ENCODE assay signal across 30 cellular contexts in the genomic region with DNA sequence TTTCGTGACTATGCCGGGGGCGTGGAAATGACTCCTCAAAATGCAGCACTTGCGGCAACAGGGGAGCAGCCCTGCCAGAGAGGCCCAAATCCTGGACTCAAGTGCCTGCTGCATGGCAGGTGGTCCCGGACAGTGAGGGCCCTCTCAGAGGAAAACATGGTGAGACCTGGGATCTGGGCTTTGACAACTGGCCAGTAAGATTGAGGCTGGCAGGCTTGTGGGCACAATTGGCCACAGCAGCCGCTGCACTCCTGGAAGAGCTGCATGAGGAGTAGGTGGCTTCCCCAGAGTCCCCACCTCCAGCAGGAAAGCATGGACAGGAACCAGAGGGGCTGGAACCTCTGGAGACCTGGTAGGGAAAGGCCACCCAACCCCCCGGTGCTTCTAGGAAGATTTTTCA. TPM values are rescaled to one million over a fixed set of nuclear protein-coding genes. Genes with fewer than 3 reads are reported as not detected.
"Had no signal": no experiment of that assay in that cellular context is flagged by ENCODE, and none has a peak within 500 bp of the region (broad histone marks: within the 10 kb centered on the region; RNA-seq: fewer than 3 reads in every experiment).

No MANE protein-coding gene starts in this region.

- H3K36me3 ChIP-seq: esophagus squamous epithelium, pancreas, transverse colon had no signal

- H3K27me3 ChIP-seq: pancreas, testis, transverse colon had no signal

- H3K9me3 ChIP-seq: esophagus squamous epithelium, pancreas, psoas muscle, testis, transverse colon had no signal

- H3K27ac Mint-ChIP-seq: activated naive CD4-positive, alpha-beta T cell treated with anti-CD3 and anti-CD28 coated beads for 36 hours; activated naive CD8-positive, alpha-beta T cell treated with anti-CD3 and anti-CD28 coated beads for 36 hours; activated T-helper 1 cell treated with anti-CD3 and anti-CD28 coated beads, Interleukin-12 subunit alpha, Interleukin-12 subunit beta, Interleukin-2, Interleukin-4 antibody, amounts not matched to agents 30 ng/mL and 10 ng/mL and 1 ng/mL, durations not matched to agents 14 hours and 24 hours and 36 hours; dendritic cell treated with granulocyte-macrophage colony-stimulating factor and Interleukin-4, amounts not matched to agents 40 ng/mL and 50 ng/mL, for 4 days; endodermal cell; memory B cell had no signal

- H3K4me1 Mint-ChIP-seq: activated naive CD8-positive, alpha-beta T cell treated with anti-CD3 and anti-CD28 coated beads for 36 hours; endodermal cell had no signal

- H3K4me3 Mint-ChIP-seq: activated naive CD4-positive, alpha-beta T cell treated with anti-CD3 and anti-CD28 coated beads for 36 hours; activated naive CD8-positive, alpha-beta T cell treated with anti-CD3 and anti-CD28 coated beads for 36 hours; activated T-helper 1 cell treated with anti-CD3 and anti-CD28 coated beads, Interleukin-12 subunit alpha, Interleukin-12 subunit beta, Interleukin-2, Interleukin-4 antibody, amounts not matched to agents 30 ng/mL and 10 ng/mL and 1 ng/mL, durations not matched to agents 14 hours and 24 hours and 36 hours; dendritic cell treated with granulocyte-macrophage colony-stimulating factor and Interleukin-4, amounts not matched to agents 40 ng/mL and 50 ng/mL, for 4 days; endodermal cell; memory B cell; nephron had no signal

- H3K36me3 Mint-ChIP-seq: activated naive CD8-positive, alpha-beta T cell treated with anti-CD3 and anti-CD28 coated beads for 36 hours; memory B cell had no signal

- DNase-seq: activated CD4-positive, alpha-beta T cell treated with anti-CD3 and anti-CD28 coated beads for 48 hours; activated CD4-positive, alpha-beta T cell treated with anti-CD3 and anti-CD28 coated beads, Interleukin-2, amount 50 U/mL, for 48 hours; activated CD8-positive, alpha-beta memory T cell treated with anti-CD3 and anti-CD28 coated beads, Interleukin-2, amount 50 U/mL, for 4 hours; activated effector memory CD4-positive, alpha-beta T cell treated with anti-CD3 and anti-CD28 coated beads, Interleukin-2, amount 50 U/mL, for 16 hours; activated naive CD4-positive, alpha-beta T cell treated with anti-CD3 and anti-CD28 coated beads for 36 hours; activated naive CD8-positive, alpha-beta T cell treated with anti-CD3 and anti-CD28 coated beads for 36 hours; activated T-cell treated with anti-CD3 and anti-CD28 coated beads, Interleukin-2, amount 50 U/mL, for 1 hour; central memory CD4-positive, alpha-beta T cell; endodermal cell; esophagus squamous epithelium; foreskin melanocyte; stimulated activated CD4-positive, alpha-beta T cell treated with anti-CD3 and anti-CD28 coated beads, Interleukin-2, amount 100 ng/mL, for 48 hours; stimulated activated naive CD8-positive, alpha-beta T cell treated with anti-CD3 and anti-CD28 coated beads, Interleukin-15, Interleukin-2, amounts not matched to agents 100 U/mL and 50 U/mL, for 24 hours; testis; transverse colon had no signal

- H3K27ac ChIP-seq: epithelial cell of prostate, esophagus squamous epithelium, pancreas, psoas muscle, testis, transverse colon, VCaP had no signal

- ATAC-seq: activated CD4-positive, CD25-positive, alpha-beta regulatory T cell treated with anti-CD3 and anti-CD28 coated beads, Interleukin-2, amount 50 U/mL, for 24 hours; pancreas; psoas muscle; right cardiac atrium; stimulated activated naive CD8-positive, alpha-beta T cell treated with anti-CD3 and anti-CD28 coated beads, Interleukin-15, Interleukin-2, amounts not matched to agents 100 U/mL and 50 U/mL, for 24 hours had no signal

- H3K9me3 Mint-ChIP-seq: activated naive CD4-positive, alpha-beta T cell treated with anti-CD3 and anti-CD28 coated beads for 36 hours; activated naive CD8-positive, alpha-beta T cell treated with anti-CD3 and anti-CD28 coated beads for 36 hours; activated T-helper 1 cell treated with anti-CD3 and anti-CD28 coated beads, Interleukin-12 subunit alpha, Interleukin-12 subunit beta, Interleukin-2, Interleukin-4 antibody, amounts not matched to agents 30 ng/mL and 10 ng/mL and 1 ng/mL, durations not matched to agents 14 hours and 24 hours and 36 hours; dendritic cell treated with granulocyte-macrophage colony-stimulating factor and Interleukin-4, amounts not matched to agents 40 ng/mL and 50 ng/mL, for 4 days; endodermal cell; memory B cell; nephron had no signal

- H3K4me3 ChIP-seq: esophagus squamous epithelium, pancreas, psoas muscle, testis, transverse colon had no signal

RNA-seq across cellular contexts. Expression of gene LINC01488, which starts 13.4 kb away (rescaled TPM):
- total RNA-seq: activated CD8-positive, alpha-beta memory T cell treated with anti-CD3 and anti-CD28 coated beads for 36 hours; activated naive CD4-positive, alpha-beta T cell treated with anti-CD3 and anti-CD28 coated beads for 36 hours; activated naive CD8-positive, alpha-beta T cell treated with anti-CD3 and anti-CD28 coated beads for 36 hours; activated T-helper 1 cell treated with anti-CD3 and anti-CD28 coated beads, Interleukin-12 subunit alpha, Interleukin-12 subunit beta, Interleukin-2, Interleukin-4 antibody, amounts not matched to agents 30 ng/mL and 10 ng/mL and 1 ng/mL, durations not matched to agents 14 hours and 24 hours and 36 hours; endodermal cell; esophagus squamous epithelium; lower leg skin; mononuclear cell; pancreas; psoas muscle; T-helper 1 cell treated with Interleukin-12 subunit alpha and Interleukin-12 subunit beta and Interleukin-4 antibody, amounts not matched to agents 30 ng/mL and 1 ng/mL, for 36 hours; testis; transverse colon; urinary bladder had no signal
- polyA plus RNA-seq: pancreas had no signal
